17 cellular contexts compared by ENCODE assay signal in genomic region chr14:86596024-86596423, GRCh38.
"Had no signal": no experiment of that assay in that cellular context is flagged by ENCODE, and none has a peak within 500 bp of the region (broad histone marks: within the 10 kb centered on the region; RNA-seq: fewer than 3 reads in every experiment).

No MANE protein-coding gene starts in this region.

- H3K4me3 ChIP-seq: breast epithelium, lung, neural progenitor cell, ovary, testis had no signal

- ATAC-seq: activated CD8-positive, alpha-beta memory T cell treated with anti-CD3 and anti-CD28 coated beads, Interleukin-2, amount 10 ng/mL, durations not matched to agents 7 days and 5 days; left cardiac atrium; stimulated activated naive CD8-positive, alpha-beta T cell treated with anti-CD3 and anti-CD28 coated beads, Interleukin-15, amount 100 ng/mL, for 72 hours had no signal

- H3K27ac ChIP-seq: breast epithelium, neural progenitor cell, ovary, testis had no signal

- H3K36me3 ChIP-seq: breast epithelium, neural progenitor cell, ovary had no signal

- H2AFZ ChIP-seq: neural progenitor cell had no signal

- DNase-seq: activated CD4-positive, alpha-beta T cell treated with anti-CD3 and anti-CD28 coated beads, Interleukin-2, amount 50 U/mL, for 48 hours; activated CD4-positive, CD25-positive, alpha-beta regulatory T cell treated with anti-CD3 and anti-CD28 coated beads, Interleukin-2, amount 50 U/mL, for 72 hours; activated CD8-positive, alpha-beta memory T cell treated with anti-CD3 and anti-CD28 coated beads, Interleukin-2, amount 10 ng/mL, durations not matched to agents 7 days and 5 days; activated naive CD8-positive, alpha-beta T cell treated with anti-CD3 and anti-CD28 coated beads, Interleukin-2, amount 10 ng/mL, durations not matched to agents 7 days and 5 days; activated T-cell treated with anti-CD3 and anti-CD28 coated beads, Interleukin-2, amount 50 U/mL, for 24 hours; anterior cingulate cortex; dermis blood vessel endothelial cell; hypothalamus; left cardiac atrium; midbrain; ovary; stimulated activated CD4-positive, alpha-beta T cell treated with anti-CD3 and anti-CD28 coated beads, Interleukin-4, amount 100 ng/mL, for 1 hour; stimulated activated naive CD8-positive, alpha-beta T cell treated with anti-CD3 and anti-CD28 coated beads, Interleukin-15, amount 100 ng/mL, for 72 hours; testis had no signal

- H3K4me1 ChIP-seq: breast epithelium, neural progenitor cell, testis had no signal

- H3K9me3 ChIP-seq: breast epithelium, ovary, testis had no signal

- H3K4me2 ChIP-seq: neural progenitor cell had no signal

- H3K27me3 ChIP-seq: breast epithelium, neural progenitor cell, ovary, testis had no signal
